Comparison of ENCODE assay signal across 12 cellular contexts in genomic region chr13:109794095-109794494, GRCh38.
"Had no signal": no experiment of that assay in that cellular context is flagged by ENCODE, and none has a peak within 500 bp of the region (broad histone marks: within the 10 kb centered on the region; RNA-seq: fewer than 3 reads in every experiment).

No MANE protein-coding gene starts in this region.

- H3K4me3 ChIP-seq: ascending aorta, gastroesophageal sphincter, heart right ventricle, uterus had no signal

- H3K27ac Mint-ChIP-seq: stimulated activated effector memory CD8-positive, alpha-beta T cell treated with anti-CD3 and anti-CD28 coated beads, Interleukin-12 subunit alpha, Interleukin-12 subunit beta, amount 100 ng/mL, for 72 hours had no signal

- H3K36me3 Mint-ChIP-seq: naive thymus-derived CD8-positive, alpha-beta T cell; stimulated activated effector memory CD8-positive, alpha-beta T cell treated with anti-CD3 and anti-CD28 coated beads, Interleukin-12 subunit alpha, Interleukin-12 subunit beta, amount 100 ng/mL, for 72 hours had no signal

- H3K9me3 Mint-ChIP-seq: naive thymus-derived CD8-positive, alpha-beta T cell; stimulated activated effector memory CD8-positive, alpha-beta T cell treated with anti-CD3 and anti-CD28 coated beads, Interleukin-12 subunit alpha, Interleukin-12 subunit beta, amount 100 ng/mL, for 72 hours had no signal

- H3K27ac ChIP-seq: ascending aorta, epithelial cell of prostate, gastroesophageal sphincter, heart right ventricle, neutrophil, uterus had no signal

- H3K4me1 ChIP-seq: ascending aorta, uterus had no signal

- H3K36me3 ChIP-seq: ascending aorta, gastroesophageal sphincter, heart right ventricle, neutrophil, uterus had no signal

- H3K9me3 ChIP-seq: ascending aorta, gastroesophageal sphincter, heart right ventricle, neutrophil, uterus had no signal

- DNase-seq: activated CD4-positive, alpha-beta T cell treated with anti-CD3 and anti-CD28 coated beads for 48 hours; activated naive CD4-positive, alpha-beta T cell; heart right ventricle; mammary epithelial cell; naive thymus-derived CD8-positive, alpha-beta T cell; T-helper 1 cell; uterus had no signal

- ATAC-seq: gastroesophageal sphincter; heart right ventricle; naive thymus-derived CD8-positive, alpha-beta T cell; stimulated activated effector memory CD8-positive, alpha-beta T cell treated with anti-CD3 and anti-CD28 coated beads, Interleukin-12 subunit alpha, Interleukin-12 subunit beta, amount 100 ng/mL, for 72 hours had no signal

- H3K27me3 ChIP-seq: ascending aorta, gastroesophageal sphincter had no signal

- H3K4me3 Mint-ChIP-seq: naive thymus-derived CD8-positive, alpha-beta T cell; stimulated activated effector memory CD8-positive, alpha-beta T cell treated with anti-CD3 and anti-CD28 coated beads, Interleukin-12 subunit alpha, Interleukin-12 subunit beta, amount 100 ng/mL, for 72 hours had no signal
